In genomic region chr1:150874455-150875196, GRCh38 we compare ENCODE assay signal across 9 cellular contexts. TPM values are rescaled to one million over a fixed set of nuclear protein-coding genes. Genes with fewer than 3 reads are reported as not detected.
DNase-seq lines count a peak whose midpoint lies in the region; ATAC-seq and TF ChIP-seq lines count a peak whose summit lies in the region.
"Had no signal": no experiment of that assay in that cellular context is flagged by ENCODE, and none has a peak within 500 bp of the region (broad histone marks: within the 10 kb centered on the region; RNA-seq: fewer than 3 reads in every experiment).

No MANE protein-coding gene starts in this region.

- peak overlapping the region; percentile 17 for H3K9ac ChIP-seq in mucosa of rectum (ENCODE audit: low read depth in 1 of 2, low read length in 2 of 2)

- peaks cover 0 to 15% of the 10 kb centered on the region in 2 donors for H3K4me1 ChIP-seq in right atrium auricular region
- peaks cover 10 to 12% of the 10 kb centered on the region in 2 donors for H3K4me1 ChIP-seq in mucosa of rectum (ENCODE audit: control insufficient read depth in 2 of 2, insufficient read depth in 2 of 2, low read length in 2 of 2)
- peaks cover 6% of the 10 kb centered on the region for H3K4me1 ChIP-seq in mucosa of descending colon (ENCODE audit: low read depth)

- intact Hi-C loops in Right ventricle myocardium superior (cut with DNase I) (no loop called here), mucosa of descending colon (cut with DNase I, micrococcal nuclease) (no loop called here), posterior cingulate gyrus (cut with DNase I) (loop anchor here (5.0 kb wide), 2 partner anchors 53 to 108 kb away; partner anchors contain the start of genes ANXA9 and SETDB1)

- TF ChIP-seq CTCF in right atrium auricular region (IDR thresholded peaks at IDR 0.05) (no peak), brain microvascular endothelial cell (IDR thresholded peaks at IDR 0.05; ENCODE audit: low read depth, low read length, missing control alignments) (no peak), mucosa of descending colon (IDR thresholded peaks at IDR 0.05) (no peak)

- DNase-seq in right atrium auricular region (ENCODE audit: low spot score), result no peak
- DNase-seq in Right ventricle myocardium superior, result no peak
- DNase-seq in brain microvascular endothelial cell, result no peak
- DNase-seq in NCI-H1092 treated with DMSO at 0.1 percent for 48 hours (lab: John Stamatoyannopoulos, UW), result no peak
- DNase-seq in mucosa of descending colon, result no peak
- no peak for DNase-seq in posterior cingulate gyrus
- DNase-seq: left colon had no signal

- H3K27me3 ChIP-seq in right atrium auricular region (no peaks in the 10 kb centered on the region), brain microvascular endothelial cell (replicated peaks) (no peaks in the 10 kb centered on the region), mucosa of rectum (ENCODE audit: control insufficient read depth in 2 of 2, insufficient read depth in 2 of 2, low read length in 2 of 2) (no peaks in the 10 kb centered on the region)

- H3K4me3 ChIP-seq in right atrium auricular region (peak overlapping the region; percentile 68 to 98), brain microvascular endothelial cell (ENCODE audit: low read depth, low read length) (peak overlapping the region; percentile 82), mucosa of rectum (ENCODE audit: low read length in 2 of 2) (peak overlapping the region; percentile 76 to 87), mucosa of descending colon (no peak overlapping the region)

- H3K27ac ChIP-seq in right atrium auricular region (peak overlapping the region; percentile 93 to 100), brain microvascular endothelial cell (no peak overlapping the region), mucosa of rectum (ENCODE audit: low read depth in 2 of 2, low read length in 2 of 2) (peak overlapping the region in 1 of 2 donors; percentile 23)

- in situ Hi-C loops in brain microvascular endothelial cell (cut with HindIII; ENCODE audit: low pct_ligation_motif_present, low sequenced_read_pairs), result no loop called here

- H3K9me3 ChIP-seq in right atrium auricular region (no peaks in the 10 kb centered on the region), mucosa of rectum (ENCODE audit: control insufficient read depth in 2 of 2, low read length in 2 of 2) (no peaks in the 10 kb centered on the region), mucosa of descending colon (no peaks in the 10 kb centered on the region)

- no peaks in the 10 kb centered on the region for H3K36me3 ChIP-seq in right atrium auricular region
- H3K36me3 ChIP-seq in brain microvascular endothelial cell (replicated peaks), result no peaks in the 10 kb centered on the region
- no peaks in the 10 kb centered on the region for H3K36me3 ChIP-seq in mucosa of rectum (ENCODE audit: control insufficient read depth in 2 of 2, insufficient read depth in 2 of 2, low read length in 2 of 2)
- no peaks in the 10 kb centered on the region for H3K36me3 ChIP-seq in mucosa of descending colon (ENCODE audit: low read depth)

- ATAC-seq in Right ventricle myocardium superior (ENCODE audit: poor library complexity), result no peak
- no peak for ATAC-seq in mucosa of descending colon
- ATAC-seq in GM18907 (IDR thresholded peaks at IDR 0.05; ENCODE audit: unreplicated experiment), result no peak
- ATAC-seq: left colon had no signal

RNA-seq across cellular contexts. Expression of gene ARNT, which starts 1.8 kb away (rescaled TPM):
- total RNA-seq in right atrium auricular region (10 to 100 TPM; 28.3 to 40.3 TPM), Right ventricle myocardium superior (26.2 TPM), mucosa of descending colon (10 to 100 TPM; 42.1 to 54.6 (median 42.7) TPM)

RNA-seq across cellular contexts. Expression of gene CTXND2, which starts 12.3 kb away (rescaled TPM):
- total RNA-seq in right atrium auricular region (under 1 TPM; 0.28 to 0.41 TPM), Right ventricle myocardium superior (not detected), mucosa of descending colon (not detected)
- total RNA-seq: left colon had no signal

RNA-seq across cellular contexts. Expression of gene SETDB1, which starts 51.5 kb away (rescaled TPM):
- total RNA-seq in right atrium auricular region, result 10 to 100 TPM; 18.6 to 18.9 TPM
- total RNA-seq in Right ventricle myocardium superior, result 15.7 TPM
- 10 to 100 TPM; 35.4 to 49.4 (median 42.8) TPM for total RNA-seq in mucosa of descending colon
